27 cellular contexts compared by ENCODE assay signal in genomic region chr3:9101286-9101685, GRCh38.
DNase-seq lines count a peak whose midpoint lies in the region; ATAC-seq and TF ChIP-seq lines count a peak whose summit lies in the region.
"Had no signal": no experiment of that assay in that cellular context is flagged by ENCODE, and none has a peak within 500 bp of the region (broad histone marks: within the 10 kb centered on the region; RNA-seq: fewer than 3 reads in every experiment).

No MANE protein-coding gene starts in this region.

- CTCF ChIA-PET in WTC11 (lab: Charles Lee): interaction anchor here (1.0 to 5.6 kb wide), 6 partner anchors 11 to 202 kb away, joined by 3 to 28 read pairs (median 14); no protein-coding TSS in a partner anchor

- TF ChIP-seq CTCF in WTC11 (IDR thresholded peaks at IDR 0.05): no peak

- peaks cover 53% of the 10 kb centered on the region for H3K4me1 Mint-ChIP-seq in WTC11
- H3K4me1 Mint-ChIP-seq: activated naive CD8-positive, alpha-beta T cell treated with anti-CD3 and anti-CD28 coated beads for 36 hours; activated T-helper 17 cell treated with anti-CD3 and anti-CD28 coated beads, Interleukin-2, amount 50 U/mL, for 72 hours; CD4-positive, alpha-beta memory T cell; stimulated activated effector memory CD8-positive, alpha-beta T cell treated with anti-CD3 and anti-CD28 coated beads, Interleukin-12 subunit alpha, Interleukin-12 subunit beta, amount 100 ng/mL, for 72 hours had no signal

- H3K27me3 Mint-ChIP-seq in WTC11 (ENCODE audit: low read depth): no peaks in the 10 kb centered on the region; the same call in 1 of the 2 replicates
- H3K27me3 Mint-ChIP-seq: activated naive CD8-positive, alpha-beta T cell treated with anti-CD3 and anti-CD28 coated beads for 36 hours; activated T-helper 17 cell treated with anti-CD3 and anti-CD28 coated beads, Interleukin-2, amount 50 U/mL, for 72 hours had no signal

- ATAC-seq in WTC11 (peak; percentile 65), HG03565 (IDR thresholded peaks at IDR 0.05; ENCODE audit: unreplicated experiment) (no peak), GM19324 (IDR thresholded peaks at IDR 0.05; ENCODE audit: low FRiP score, unreplicated experiment) (no peak)
- ATAC-seq: activated T-helper 17 cell treated with anti-CD3 and anti-CD28 coated beads, Interleukin-2, amount 50 U/mL, for 72 hours; gastroesophageal sphincter; left lobe of liver; mucosa of descending colon; psoas muscle; stimulated activated effector memory CD8-positive, alpha-beta T cell treated with anti-CD3 and anti-CD28 coated beads, Interleukin-12 subunit alpha, Interleukin-12 subunit beta, amount 100 ng/mL, for 72 hours had no signal

- DNase-seq in WTC11 (ENCODE audit: low spot score): peak; percentile 55
- DNase-seq in globus pallidus (ENCODE audit: low spot score): peak; percentile 84
- peak; percentile 81 for DNase-seq in mesenteric fat pad (ENCODE audit: low spot score)
- DNase-seq in stimulated activated CD4-positive, alpha-beta T cell treated with anti-CD3 and anti-CD28 coated beads, Interleukin-4, amount 100 ng/mL, for 24 hours: no peak
- DNase-seq in NCI-H146 (lab: John Stamatoyannopoulos, UW): no peak
- DNase-seq: activated naive CD8-positive, alpha-beta T cell treated with anti-CD3 and anti-CD28 coated beads for 36 hours; CD4-positive, alpha-beta memory T cell; cerebellar nuclear complex; DMS 273 treated with DMSO at 0.1 percent for 48 hours; effector CD8-positive, alpha-beta T cell; KBM-7; MM.1S; mucosa of descending colon; NCI-H1694 treated with DMSO at 0.1 percent for 48 hours; NCI-H526; psoas muscle; RPMI8226; SK-N-SH; T-helper 2 cell; testis had no signal

- H3K27ac Mint-ChIP-seq in WTC11: no peak overlapping the region; the same call in 1 of the 2 replicates
- H3K27ac Mint-ChIP-seq: activated naive CD8-positive, alpha-beta T cell treated with anti-CD3 and anti-CD28 coated beads for 36 hours; activated T-helper 17 cell treated with anti-CD3 and anti-CD28 coated beads, Interleukin-2, amount 50 U/mL, for 72 hours; CD4-positive, alpha-beta memory T cell; stimulated activated effector memory CD8-positive, alpha-beta T cell treated with anti-CD3 and anti-CD28 coated beads, Interleukin-12 subunit alpha, Interleukin-12 subunit beta, amount 100 ng/mL, for 72 hours had no signal

- POLR2A ChIA-PET in WTC11 (lab: Charles Lee): no interaction called here

- H3K9me3 Mint-ChIP-seq in WTC11: 0 out of 2 replicates have a peak, but pooled peaks cover 3% of the 10 kb centered on the region
- H3K9me3 Mint-ChIP-seq: activated naive CD8-positive, alpha-beta T cell treated with anti-CD3 and anti-CD28 coated beads for 36 hours; activated T-helper 17 cell treated with anti-CD3 and anti-CD28 coated beads, Interleukin-2, amount 50 U/mL, for 72 hours; neural crest cell; stimulated activated effector memory CD8-positive, alpha-beta T cell treated with anti-CD3 and anti-CD28 coated beads, Interleukin-12 subunit alpha, Interleukin-12 subunit beta, amount 100 ng/mL, for 72 hours had no signal

- H3K4me3 Mint-ChIP-seq in WTC11: no peak overlapping the region
- H3K4me3 Mint-ChIP-seq: activated naive CD8-positive, alpha-beta T cell treated with anti-CD3 and anti-CD28 coated beads for 36 hours; activated T-helper 17 cell treated with anti-CD3 and anti-CD28 coated beads, Interleukin-2, amount 50 U/mL, for 72 hours; CD4-positive, alpha-beta memory T cell; stimulated activated effector memory CD8-positive, alpha-beta T cell treated with anti-CD3 and anti-CD28 coated beads, Interleukin-12 subunit alpha, Interleukin-12 subunit beta, amount 100 ng/mL, for 72 hours had no signal

- H3K36me3 Mint-ChIP-seq in WTC11: no peaks in the 10 kb centered on the region
- H3K36me3 Mint-ChIP-seq: activated naive CD8-positive, alpha-beta T cell treated with anti-CD3 and anti-CD28 coated beads for 36 hours; CD4-positive, alpha-beta memory T cell; stimulated activated effector memory CD8-positive, alpha-beta T cell treated with anti-CD3 and anti-CD28 coated beads, Interleukin-12 subunit alpha, Interleukin-12 subunit beta, amount 100 ng/mL, for 72 hours had no signal

TF ChIP-seq in WTC11, 78 proteins besides CTCF, POLR2A, EP300 and RAD21:
- TF ChIP-seq ZNF138 (CRISPR knock-in tag; conservative IDR thresholded peaks at IDR 0.05) (no peak), ELF4 (CRISPR knock-in tag; IDR thresholded peaks at IDR 0.05; ENCODE audit: low read depth) (no peak), USF2 (CRISPR knock-in tag; IDR thresholded peaks at IDR 0.05) (peak; percentile 95), NFATC4 (CRISPR knock-in tag; IDR thresholded peaks at IDR 0.05) (no peak), NFYB (CRISPR knock-in tag; conservative IDR thresholded peaks at IDR 0.05; ENCODE audit: low read depth) (peak; percentile 59)
- TF ChIP-seq, protein P1, sequence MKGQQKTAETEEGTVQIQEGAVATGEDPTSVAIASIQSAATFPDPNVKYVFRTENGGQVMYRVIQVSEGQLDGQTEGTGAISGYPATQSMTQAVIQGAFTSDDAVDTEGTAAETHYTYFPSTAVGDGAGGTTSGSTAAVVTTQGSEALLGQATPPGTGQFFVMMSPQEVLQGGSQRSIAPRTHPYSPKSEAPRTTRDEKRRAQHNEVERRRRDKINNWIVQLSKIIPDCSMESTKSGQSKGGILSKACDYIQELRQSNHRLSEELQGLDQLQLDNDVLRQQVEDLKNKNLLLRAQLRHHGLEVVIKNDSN (CRISPR knock-in tag; IDR thresholded peaks at IDR 0.05): peak; percentile 95

Comparison
In these comparisons a context has a peak if more than half of its experiments do, and no peak if none do; other contexts are left out.
1. DNase-seq: peak in WTC11 (single experiment), globus pallidus (single experiment) and mesenteric fat pad (single experiment); none in stimulated activated CD4-positive, alpha-beta T cell treated with anti-CD3 and anti-CD28 coated beads, Interleukin-4, amount 100 ng/mL, for 24 hours (single experiment) and NCI-H146 (single experiment).